Comparison of ENCODE assay signal across 9 cellular contexts in genomic region chr12:68611094-68611818, GRCh38. TPM values are rescaled to one million over a fixed set of nuclear protein-coding genes. Genes with fewer than 3 reads are reported as not detected.
A peak's percentile ranks its signal among the peaks of the same experiment; 100 is the strongest.
DNase-seq lines count a peak whose midpoint lies in the region; ATAC-seq, FAIRE-seq and TF ChIP-seq lines count a peak whose summit lies in the region.
"Had no signal": no experiment of that assay in that cellular context is flagged by ENCODE, and none has a peak within 500 bp of the region (broad histone marks: within the 10 kb centered on the region; RNA-seq: fewer than 3 reads in every experiment).

No MANE protein-coding gene starts in this region.

- H3K27ac Mint-ChIP-seq in T-helper 17 cell (peak overlapping the region; percentile 97), astrocyte (ENCODE audit: unreplicated experiment) (peak overlapping the region; percentile 96)

- H3K4me3 Mint-ChIP-seq in T-helper 17 cell = peak overlapping the region; percentile 97
- peak overlapping the region; percentile 96 for H3K4me3 Mint-ChIP-seq in astrocyte (ENCODE audit: unreplicated experiment)

- no peaks in the 10 kb centered on the region for H3K27me3 Mint-ChIP-seq in T-helper 17 cell
- H3K27me3 Mint-ChIP-seq in astrocyte (ENCODE audit: low read depth, unreplicated experiment) = no peaks in the 10 kb centered on the region

- H3K36me3 Mint-ChIP-seq in T-helper 17 cell (ENCODE audit: low read depth) (no peaks in the 10 kb centered on the region), astrocyte (ENCODE audit: low read depth, unreplicated experiment) (peaks cover 3% of the 10 kb centered on the region)

- intact Hi-C loops in posterior vena cava (cut with DNase I) = no loop called here

- H3K9ac ChIP-seq in astrocyte (ENCODE audit: low read length) = peak overlapping the region; percentile 100

- peaks cover 31% of the 10 kb centered on the region for H3K4me1 Mint-ChIP-seq in T-helper 17 cell
- peaks cover 31% of the 10 kb centered on the region for H3K4me1 Mint-ChIP-seq in astrocyte (ENCODE audit: low read depth, unreplicated experiment)

- no peaks in the 10 kb centered on the region for H3K9me3 ChIP-seq in T-helper 17 cell (ENCODE audit: control insufficient read depth, low read length, poor library complexity, severe bottlenecking)
- no peaks in the 10 kb centered on the region for H3K9me3 ChIP-seq in astrocyte (ENCODE audit: insufficient read depth, low read depth, low read length)
- H3K9me3 ChIP-seq in right atrium auricular region = no peaks in the 10 kb centered on the region

- TF ChIP-seq CTCF in astrocyte (IDR thresholded peaks at IDR 0.05; ENCODE audit: insufficient read depth, low read depth, low read length) = no peak
- no peak for TF ChIP-seq CTCF in right atrium auricular region (IDR thresholded peaks at IDR 0.05)

- no peak overlapping the region for H2AFZ ChIP-seq in astrocyte (ENCODE audit: low read depth, low read length)

- H3K36me3 ChIP-seq in astrocyte (ENCODE audit: insufficient read depth, low read length) (no peaks in the 10 kb centered on the region), right atrium auricular region (no peaks in the 10 kb centered on the region)

- DNase-seq in DMS 273 (lab: John Stamatoyannopoulos, UW; ENCODE audit: unreplicated experiment) (peak; percentile 70), HuH-7 (ENCODE audit: low spot score) (peak; percentile 30), T-helper 17 cell (peak; percentile 21 to 44 (median 33)), astrocyte (ENCODE audit: low read depth) (peak; percentile 59), right atrium auricular region (ENCODE audit: low spot score) (peak; percentile 79), posterior vena cava (ENCODE audit: low spot score) (peak; percentile 89)

- peaks cover 53% of the 10 kb centered on the region for H3K79me2 ChIP-seq in astrocyte (ENCODE audit: insufficient read depth, low read length)

- H4K20me1 ChIP-seq in astrocyte (ENCODE audit: insufficient read depth, low read length) = peaks cover 49% of the 10 kb centered on the region

- H3K4me2 ChIP-seq in astrocyte (ENCODE audit: low read length) = peak overlapping the region; percentile 88

- FAIRE-seq in astrocyte (lab: Jason Lieb, UNC) = no peak
- FAIRE-seq: islet of Langerhans had no signal

- H3K9me3 Mint-ChIP-seq in astrocyte (ENCODE audit: unreplicated experiment) = no peaks in the 10 kb centered on the region

- H3K4me3 ChIP-seq in astrocyte (ENCODE audit: insufficient read depth, low read depth, low read length) = peak overlapping the region; percentile 90
- peak overlapping the region; percentile 67 to 80 for H3K4me3 ChIP-seq in right atrium auricular region

- H3K27me3 ChIP-seq in astrocyte (ENCODE audit: insufficient read depth, low read length) = no peaks in the 10 kb centered on the region
- no peaks in the 10 kb centered on the region for H3K27me3 ChIP-seq in right atrium auricular region

- peak overlapping the region; percentile 98 for H3K27ac ChIP-seq in astrocyte (ENCODE audit: low read depth, low read length)
- H3K27ac ChIP-seq in right atrium auricular region = peak overlapping the region; percentile 97 to 98

- H3K4me1 ChIP-seq in astrocyte (ENCODE audit: insufficient read depth, low read length) = peaks cover 22% of the 10 kb centered on the region
- peaks cover 0 to 46% of the 10 kb centered on the region in 2 donors for H3K4me1 ChIP-seq in right atrium auricular region

- peak; percentile 18 for ATAC-seq in GM21447 (IDR thresholded peaks at IDR 0.05; ENCODE audit: unreplicated experiment)
- ATAC-seq in T-helper 17 cell = peak; percentile 28
- ATAC-seq in HG03521 (IDR thresholded peaks at IDR 0.05; ENCODE audit: unreplicated experiment) = no peak

RNA-seq across cellular contexts. Expression of gene RAP1B, which starts 0.6 kb away (rescaled TPM):
- total RNA-seq in T-helper 17 cell (100 to 1,000 TPM; 251 to 319 TPM), astrocyte (209 and 216 TPM in 2 replicates), right atrium auricular region (10 to 100 TPM; 73.1 to 74.6 TPM), posterior vena cava (100 to 1,000 TPM; 167 to 192 TPM)

Comparison
In these comparisons a context has a peak if more than half of its experiments do, and no peak if none do; other contexts are left out.
1. DNase-seq: peak in every context shown above with its lines; median percentile 89 in posterior vena cava; 79 in right atrium auricular region; 70 in DMS 273; 59 in astrocyte; 33 in T-helper 17 cell; 30 in HuH-7.